24 cellular contexts compared by ENCODE assay signal in genomic region chr9:121604654-121605053, GRCh38. TPM values are rescaled to one million over a fixed set of nuclear protein-coding genes. Genes with fewer than 3 reads are reported as not detected.
A peak's percentile ranks its signal among the peaks of the same experiment; 100 is the strongest.
DNase-seq lines count a peak whose midpoint lies in the region; ATAC-seq, FAIRE-seq and TF ChIP-seq lines count a peak whose summit lies in the region.
"Had no signal": no experiment of that assay in that cellular context is flagged by ENCODE, and none has a peak within 500 bp of the region (broad histone marks: within the 10 kb centered on the region; RNA-seq: fewer than 3 reads in every experiment).

No MANE protein-coding gene starts in this region.

- H3K27me3 ChIP-seq in cardiac muscle cell (no peaks in the 10 kb centered on the region), astrocyte (ENCODE audit: insufficient read depth, low read length) (peaks cover 15% of the 10 kb centered on the region), mesenchymal stem cell (ENCODE audit: control insufficient read depth in 1 of 2, insufficient read depth in 1 of 2, low read length in 2 of 2) (peaks cover 12 to 53% of the 10 kb centered on the region in 2 experiments), gastrocnemius medialis (no peaks in the 10 kb centered on the region), osteoblast (ENCODE audit: insufficient read depth, low read length) (peaks cover 47% of the 10 kb centered on the region)
- H3K27me3 ChIP-seq: body of pancreas, suprapubic skin had no signal

- intact Hi-C loops in Right ventricle myocardium superior (cut with DNase I) = loop anchor here (10.0 kb wide), 1 partner anchor 50 kb away; no protein-coding TSS in a partner anchor
- intact Hi-C loops in gastrocnemius medialis (cut with DNase I; ENCODE audit: low total_unique reads) = loop anchor here (10.0 kb wide), 1 partner anchor 240 kb away; no protein-coding TSS in a partner anchor

- H3K36me3 Mint-ChIP-seq in astrocyte (ENCODE audit: low read depth, unreplicated experiment) = peaks cover 2% of the 10 kb centered on the region
- H3K36me3 Mint-ChIP-seq: activated CD4-positive, alpha-beta memory T cell treated with anti-CD3 and anti-CD28 coated beads for 36 hours; naive B cell had no signal

- peak overlapping the region; percentile 20 for H3K4me3 Mint-ChIP-seq in astrocyte (ENCODE audit: unreplicated experiment)
- H3K4me3 Mint-ChIP-seq: activated CD4-positive, alpha-beta memory T cell treated with anti-CD3 and anti-CD28 coated beads for 36 hours; CD4-positive, alpha-beta T cell; T-helper 1 cell treated with Interleukin-12 subunit alpha and Interleukin-12 subunit beta and Interleukin-4 antibody, amounts not matched to agents 30 μg/mL and 1 μg/mL, for 36 hours had no signal

- H3K9ac ChIP-seq in astrocyte (ENCODE audit: low read length) (no peak overlapping the region), mesenchymal stem cell (ENCODE audit: low read length) (no peak overlapping the region)

- H3K14ac ChIP-seq in mesenchymal stem cell (ENCODE audit: low read length in 2 of 2) = no peak overlapping the region

- H3K79me2 ChIP-seq in astrocyte (ENCODE audit: insufficient read depth, low read length) (no peaks in the 10 kb centered on the region), osteoblast (ENCODE audit: insufficient read depth, low read length) (no peaks in the 10 kb centered on the region)

- H2BK5ac ChIP-seq in mesenchymal stem cell (ENCODE audit: low read depth, low read length, poor library complexity, severe bottlenecking) = no peak overlapping the region

- H4K91ac ChIP-seq in mesenchymal stem cell (ENCODE audit: low read length) = peak overlapping the region; percentile 14

- DNase-seq in cardiac muscle cell (ENCODE audit: low read depth in 1 of 2, low spot score in 1 of 2) = peak in 1 of 2 donors; percentile 69
- DNase-seq in Right ventricle myocardium superior = no peak
- DNase-seq in astrocyte (ENCODE audit: low read depth) = no peak
- DNase-seq in mesenchymal stem cell = no peak
- DNase-seq in gastrocnemius medialis = no peak
- DNase-seq in A172 (ENCODE audit: low spot score) = no peak
- no peak for DNase-seq in osteoblast (ENCODE audit: insufficient read length, low spot score, missing footprints)
- DNase-seq in NCI-H2029 treated with DMSO at 0.1 percent for 48 hours (lab: John Stamatoyannopoulos, UW) = no peak
- DNase-seq: activated CD4-positive, alpha-beta memory T cell treated with anti-CD3 and anti-CD28 coated beads for 36 hours; activated CD4-positive, alpha-beta T cell treated with anti-CD3 and anti-CD28 coated beads for 1 hour; activated naive CD4-positive, alpha-beta T cell; CD4-positive, alpha-beta T cell; KG1; MM.1S; naive B cell; NCI-H1930; NCI-H524; small intestine; stimulated activated naive CD4-positive, alpha-beta T cell had no signal

- H3K36me3 ChIP-seq in cardiac muscle cell (no peaks in the 10 kb centered on the region), astrocyte (ENCODE audit: insufficient read depth, low read length) (no peaks in the 10 kb centered on the region), mesenchymal stem cell (ENCODE audit: control insufficient read depth in 1 of 2, insufficient read depth in 2 of 2, low read depth in 1 of 2, low read length in 2 of 2) (no peaks in the 10 kb centered on the region), gastrocnemius medialis (no peaks in the 10 kb centered on the region), osteoblast (ENCODE audit: insufficient read depth, low read length) (no peaks in the 10 kb centered on the region)
- H3K36me3 ChIP-seq: suprapubic skin had no signal

- ATAC-seq in Right ventricle myocardium superior (ENCODE audit: poor library complexity) (no peak), gastrocnemius medialis (no peak)
- ATAC-seq: body of pancreas had no signal

- no peak overlapping the region for H2AK5ac ChIP-seq in mesenchymal stem cell (ENCODE audit: low read length, severe bottlenecking)

- H3K4me1 ChIP-seq in cardiac muscle cell (ENCODE audit: low read depth) (peaks cover 72% of the 10 kb centered on the region), astrocyte (ENCODE audit: insufficient read depth, low read length) (peaks cover 13% of the 10 kb centered on the region), mesenchymal stem cell (ENCODE audit: control insufficient read depth, insufficient read depth, low read depth, low read length) (peaks cover 16% of the 10 kb centered on the region), gastrocnemius medialis (peaks cover 85 to 88% of the 10 kb centered on the region in 2 donors), osteoblast (ENCODE audit: insufficient read depth, low read length) (no peaks in the 10 kb centered on the region)

- H3K18ac ChIP-seq in mesenchymal stem cell (ENCODE audit: low read depth in 1 of 2, low read length in 2 of 2) = peak overlapping the region; percentile 54 to 87

- H3K9me3 ChIP-seq in cardiac muscle cell (ENCODE audit: low read depth) (no peaks in the 10 kb centered on the region), astrocyte (ENCODE audit: insufficient read depth, low read depth, low read length) (no peaks in the 10 kb centered on the region), mesenchymal stem cell (ENCODE audit: control insufficient read depth, low read length) (no peaks in the 10 kb centered on the region), gastrocnemius medialis (no peaks in the 10 kb centered on the region), osteoblast (ENCODE audit: low read depth, low read length) (no peaks in the 10 kb centered on the region)
- H3K9me3 ChIP-seq: body of pancreas, suprapubic skin had no signal

- no peak overlapping the region for H3K27ac Mint-ChIP-seq in astrocyte (ENCODE audit: unreplicated experiment)
- H3K27ac Mint-ChIP-seq: activated CD4-positive, alpha-beta memory T cell treated with anti-CD3 and anti-CD28 coated beads for 36 hours; CD4-positive, alpha-beta T cell; naive B cell; T-helper 1 cell treated with Interleukin-12 subunit alpha and Interleukin-12 subunit beta and Interleukin-4 antibody, amounts not matched to agents 30 μg/mL and 1 μg/mL, for 36 hours had no signal

- FAIRE-seq in astrocyte (lab: Jason Lieb, UNC) = no peak
- FAIRE-seq: small intestine, TTC549 had no signal

- H4K20me1 ChIP-seq in astrocyte (ENCODE audit: insufficient read depth, low read length) = peaks cover 24% of the 10 kb centered on the region
- H4K20me1 ChIP-seq in osteoblast (ENCODE audit: insufficient read depth, low read length) = no peaks in the 10 kb centered on the region

- H2AFZ ChIP-seq in astrocyte (ENCODE audit: low read depth, low read length) (no peak overlapping the region), mesenchymal stem cell (ENCODE audit: low read depth, low read length) (peak overlapping the region; percentile 10), osteoblast (ENCODE audit: low read length) (no peak overlapping the region)

- H2BK15ac ChIP-seq in mesenchymal stem cell (ENCODE audit: low read depth, poor library complexity, severe bottlenecking) = no peak overlapping the region

- peak overlapping the region; percentile 9 to 59 for H3K4ac ChIP-seq in mesenchymal stem cell (ENCODE audit: low read depth in 1 of 2, low read length in 2 of 2)

- H4K8ac ChIP-seq in mesenchymal stem cell (ENCODE audit: low read length) = peak overlapping the region; percentile 41

- H3K27me3 Mint-ChIP-seq in astrocyte (ENCODE audit: low read depth, unreplicated experiment) = peaks cover 21% of the 10 kb centered on the region

- 60% methylated on average over 8 of the region's 8 CpGs for WGBS in mesenchymal stem cell

- in situ Hi-C loops in gastrocnemius medialis (cut with MboI; ENCODE audit: low sequenced_read_pairs in 4 of 4) = no loop called here

- no peak for TF ChIP-seq POLR2A in gastrocnemius medialis (IDR thresholded peaks at IDR 0.05)

- no peak for TF ChIP-seq CTCF in cardiac muscle cell (IDR thresholded peaks at IDR 0.05; ENCODE audit: low read depth, low read length)
- no peak for TF ChIP-seq CTCF in astrocyte (IDR thresholded peaks at IDR 0.05; ENCODE audit: insufficient read depth, low read depth, low read length)
- TF ChIP-seq CTCF in gastrocnemius medialis (IDR thresholded peaks at IDR 0.05 in 4 of 5, conservative IDR thresholded peaks at IDR 0.05 in 1 of 5) = no peak
- TF ChIP-seq CTCF in osteoblast (IDR thresholded peaks at IDR 0.05; ENCODE audit: extremely low read depth, low read depth, low read length) = no peak

- H3K23ac ChIP-seq in mesenchymal stem cell (ENCODE audit: low read length in 2 of 2) = no peak overlapping the region

- no peaks in the 10 kb centered on the region for H3K9me3 Mint-ChIP-seq in astrocyte (ENCODE audit: unreplicated experiment)
- H3K9me3 Mint-ChIP-seq: activated CD4-positive, alpha-beta memory T cell treated with anti-CD3 and anti-CD28 coated beads for 36 hours; CD4-positive, alpha-beta T cell; T-helper 1 cell treated with Interleukin-12 subunit alpha and Interleukin-12 subunit beta and Interleukin-4 antibody, amounts not matched to agents 30 μg/mL and 1 μg/mL, for 36 hours had no signal

- H3K4me3 ChIP-seq in cardiac muscle cell = no peak overlapping the region
- H3K4me3 ChIP-seq in astrocyte (ENCODE audit: insufficient read depth, low read depth, low read length) = no peak overlapping the region
- no peak overlapping the region for H3K4me3 ChIP-seq in mesenchymal stem cell (ENCODE audit: insufficient read depth in 1 of 2, low read depth in 1 of 2, low read length in 2 of 2)
- H3K4me3 ChIP-seq in gastrocnemius medialis = no peak overlapping the region
- H3K4me3 ChIP-seq in osteoblast (ENCODE audit: insufficient read depth, low read length) = no peak overlapping the region
- H3K4me3 ChIP-seq: body of pancreas, suprapubic skin had no signal

- H3K4me1 Mint-ChIP-seq in astrocyte (ENCODE audit: low read depth, unreplicated experiment) = peaks cover 22% of the 10 kb centered on the region

- peak overlapping the region; percentile 71 for H2BK120ac ChIP-seq in mesenchymal stem cell (ENCODE audit: low read depth, low read length)

- no peak overlapping the region for H3K4me2 ChIP-seq in astrocyte (ENCODE audit: low read length)
- no peak overlapping the region for H3K4me2 ChIP-seq in mesenchymal stem cell (ENCODE audit: low read length, poor library complexity, severe bottlenecking)
- H3K4me2 ChIP-seq in osteoblast (ENCODE audit: insufficient read depth, low read length) = no peak overlapping the region

- peaks cover 12% of the 10 kb centered on the region for H3K79me1 ChIP-seq in mesenchymal stem cell (replicated peaks; ENCODE audit: low read length, poor library complexity, severe bottlenecking)

- peak overlapping the region; percentile 47 to 59 for H2BK12ac ChIP-seq in mesenchymal stem cell (ENCODE audit: low read length in 2 of 2)

- H3K27ac ChIP-seq in cardiac muscle cell (peak overlapping the region; percentile 98), astrocyte (ENCODE audit: low read depth, low read length) (no peak overlapping the region), mesenchymal stem cell (ENCODE audit: low read length, poor library complexity, severe bottlenecking) (no peak overlapping the region), gastrocnemius medialis (peak overlapping the region; percentile 79 to 96 (median 89)), osteoblast (ENCODE audit: low read depth, low read length) (no peak overlapping the region)
- H3K27ac ChIP-seq: 22Rv1, suprapubic skin had no signal

RNA-seq across cellular contexts. Expression of gene DAB2IP, which starts 46.8 kb away (rescaled TPM):
- total RNA-seq in cardiac muscle cell = 105 TPM in 2 replicates
- polyA plus RNA-seq in cardiac muscle cell = 25.7 and 31.7 TPM in 2 replicates
- 44.7 TPM for total RNA-seq in Right ventricle myocardium superior
- total RNA-seq in astrocyte = 41.4 and 41.7 TPM in 2 replicates
- 13.7 TPM for polyA plus RNA-seq in mesenchymal stem cell (2013, experiment 1 of 2)
- polyA plus RNA-seq in mesenchymal stem cell (2013, experiment 2 of 2) = 12.0 TPM
- 10 to 100 TPM; 22.7 to 68.2 (median 37.4) TPM for total RNA-seq in gastrocnemius medialis
- 15.8 and 19.1 TPM in 2 replicates for total RNA-seq in A172 (2014; rRNA removed; shearing (Covaris generic))
- total RNA-seq in osteoblast = 49.2 and 60.8 TPM in 2 replicates
- total RNA-seq: activated CD4-positive, alpha-beta memory T cell treated with anti-CD3 and anti-CD28 coated beads for 36 hours had no signal

Comparison
In these comparisons a context has a peak if more than half of its experiments do, and no peak if none do; other contexts are left out.
1. H3K27ac ChIP-seq: peak in cardiac muscle cell (single experiment) and gastrocnemius medialis (4 of 4); none in astrocyte (single experiment), mesenchymal stem cell (single experiment) and osteoblast (single experiment).